ENCODE assay signal across 8 cellular contexts in genomic region chr17:17041571-17042380, GRCh38. TPM values are rescaled to one million over a fixed set of nuclear protein-coding genes. Genes with fewer than 3 reads are reported as not detected.
A peak's percentile ranks its signal among the peaks of the same experiment; 100 is the strongest.
DNase-seq lines count a peak whose midpoint lies in the region; ATAC-seq and TF ChIP-seq lines count a peak whose summit lies in the region.

No MANE protein-coding gene starts in this region.

- ATAC-seq in GM18508 (IDR thresholded peaks at IDR 0.05; ENCODE audit: insufficient read depth, unreplicated experiment) (peak; percentile 70), HG02981 (IDR thresholded peaks at IDR 0.05; ENCODE audit: unreplicated experiment) (peak; percentile 94), aorta (ENCODE audit: low FRiP score) (peak; percentile 95)

- no peaks in the 10 kb centered on the region for H3K36me3 ChIP-seq in aorta (ENCODE audit: control insufficient read depth in 1 of 2, insufficient read depth in 2 of 2, low read length in 1 of 2)

- WGBS in aorta, 2 donors = 11 to 14% methylated on average over 36 to 44 of the region's 44 CpGs

- in situ Hi-C loops in astrocyte of the cerebellum (cut with HindIII; ENCODE audit: low sequenced_read_pairs) = no loop called here

- H3K27ac ChIP-seq in aorta (ENCODE audit: low read depth in 1 of 2, low read length in 2 of 2) = peak overlapping the region in 1 of 2 donors; percentile 60

- no peak for TF ChIP-seq CTCF in astrocyte of the cerebellum (IDR thresholded peaks at IDR 0.05; ENCODE audit: low read depth, low read length, missing control alignments)

- H3K4me1 ChIP-seq in aorta (ENCODE audit: control insufficient read depth in 1 of 2, insufficient read depth in 2 of 2, low read length in 2 of 2) = peaks cover 3 to 4% of the 10 kb centered on the region in 2 donors

- H3K9me3 ChIP-seq in aorta (ENCODE audit: control insufficient read depth, low read length) = no peaks in the 10 kb centered on the region

- H3K4me3 ChIP-seq in astrocyte of the cerebellum (ENCODE audit: low read depth, low read length) = peak overlapping the region; percentile 45
- peak overlapping the region; percentile 0 to 52 for H3K4me3 ChIP-seq in aorta (ENCODE audit: low read length in 2 of 2)

- no peaks in the 10 kb centered on the region for H3K27me3 ChIP-seq in aorta (ENCODE audit: control insufficient read depth in 1 of 2, insufficient read depth in 2 of 2, low read length in 1 of 2)

- intact Hi-C loops in aorta (cut with DNase I) = no loop called here

- DNase-seq in NCI-H1930 (lab: John Stamatoyannopoulos, UW) = peak; percentile 88 to 93
- peak; percentile 96 for DNase-seq in T-helper 22 cell (ENCODE audit: low read depth)
- peak; percentile 91 for DNase-seq in astrocyte of the cerebellum (ENCODE audit: low read depth)
- DNase-seq in hippocampal formation (lab: John Stamatoyannopoulos, UW) = peak; percentile 95 to 98
- peak; percentile 85 for DNase-seq in renal cortical epithelial cell (ENCODE audit: low read depth)
- peak; percentile 99 to 100 for DNase-seq in aorta

RNA-seq across cellular contexts. Expression of gene MPRIP, which starts 0.5 kb away (rescaled TPM):
- total RNA-seq in renal cortical epithelial cell (66.7 and 103 TPM in 2 replicates), aorta (100 to 1,000 TPM; 361 to 519 TPM)
- polyA plus RNA-seq in aorta = 100 to 1,000 TPM in 1 of 2 donors, 10 to 100 TPM in 1; 97.8 to 241 TPM
